12 cellular contexts compared by ENCODE assay signal in genomic region chr10:79238606-79239005, GRCh38.
A peak's percentile ranks its signal among the peaks of the same experiment; 100 is the strongest.
DNase-seq lines count a peak whose midpoint lies in the region; ATAC-seq and TF ChIP-seq lines count a peak whose summit lies in the region.
"Had no signal": no experiment of that assay in that cellular context is flagged by ENCODE, and none has a peak within 500 bp of the region (broad histone marks: within the 10 kb centered on the region; RNA-seq: fewer than 3 reads in every experiment).

No MANE protein-coding gene starts in this region.

- no peak overlapping the region for H3K4me2 ChIP-seq in PC-3 (ENCODE audit: low read length)

- H3K9me2 ChIP-seq in PC-3 (replicated peaks; ENCODE audit: low read length): no peaks in the 10 kb centered on the region

- H3K27me3 ChIP-seq in breast epithelium (no peaks in the 10 kb centered on the region), lower lobe of right lung (ENCODE audit: low read depth) (no peaks in the 10 kb centered on the region), stomach smooth muscle (ENCODE audit: control insufficient read depth in 1 of 2, insufficient read depth in 2 of 2, low read length in 2 of 2) (no peaks in the 10 kb centered on the region), PC-3 (ENCODE audit: low read length) (no peaks in the 10 kb centered on the region)

- no peak for TF ChIP-seq POLR2A in breast epithelium (IDR thresholded peaks at IDR 0.05)

- no peaks in the 10 kb centered on the region; the same call in 1 of the 2 replicates for H4K20me1 ChIP-seq in PC-3 (ENCODE audit: low read length)

- CTCF ChIA-PET in PC-3 (lab: Charles Lee): no interaction called here

- H3K36me3 ChIP-seq in breast epithelium (no peaks in the 10 kb centered on the region), lower lobe of right lung (peaks cover 18% of the 10 kb centered on the region), stomach smooth muscle (ENCODE audit: control insufficient read depth in 2 of 2, insufficient read depth in 2 of 2, low read length in 2 of 2) (peaks cover 0 to 2% of the 10 kb centered on the region in 2 donors), PC-3 (ENCODE audit: low read depth, low read length) (no peaks in the 10 kb centered on the region)

- POLR2A ChIA-PET in PC-3 (lab: Charles Lee; ENCODE audit: unreplicated experiment): interaction anchor here (0.6 kb wide), 1 partner anchor 84 kb away, joined by 3 read pairs; no protein-coding TSS in a partner anchor

- H3K9me3 ChIP-seq in breast epithelium: no peaks in the 10 kb centered on the region
- no peaks in the 10 kb centered on the region for H3K9me3 ChIP-seq in lower lobe of right lung
- H3K9me3 ChIP-seq in stomach smooth muscle (ENCODE audit: control insufficient read depth in 2 of 2, low read length in 2 of 2): no peaks in the 10 kb centered on the region
- no peaks in the 10 kb centered on the region for H3K9me3 ChIP-seq in PC-3 (ENCODE audit: low read length)
- H3K9me3 ChIP-seq: Caco-2 had no signal

- H3K9ac ChIP-seq in stomach smooth muscle (ENCODE audit: low read length in 2 of 2) (peak overlapping the region in 1 of 2 donors; percentile 29), PC-3 (ENCODE audit: low read length) (no peak overlapping the region)

- no peak overlapping the region for H3K4me3 ChIP-seq in breast epithelium
- no peak overlapping the region for H3K4me3 ChIP-seq in lower lobe of right lung
- peak overlapping the region in 1 of 2 donors; percentile 15 for H3K4me3 ChIP-seq in stomach smooth muscle (ENCODE audit: low read length in 2 of 2)
- H3K4me3 ChIP-seq in PC-3 (ENCODE audit: low read length): no peak overlapping the region

- H3F3A ChIP-seq in PC-3 (ENCODE audit: low read length, unreplicated experiment): peaks cover 9% of the 10 kb centered on the region

- TF ChIP-seq CTCF in breast epithelium (IDR thresholded peaks at IDR 0.05) (no peak), lower lobe of right lung (IDR thresholded peaks at IDR 0.05) (no peak), PC-3 (conservative IDR thresholded peaks at IDR 0.05; ENCODE audit: low read depth, low read length) (no peak)

- no peak overlapping the region for H2AFZ ChIP-seq in PC-3 (ENCODE audit: low read length)

- DNase-seq in RPMI7951 (ENCODE audit: low read depth): peak; percentile 18
- no peak for DNase-seq in breast epithelium (ENCODE audit: low spot score in 2 of 2)
- DNase-seq in lower lobe of right lung: no peak
- no peak for DNase-seq in NCI-H1417 (lab: John Stamatoyannopoulos, UW)
- DNase-seq in PC-3: no peak
- no peak for DNase-seq in NCI-H1694 (lab: John Stamatoyannopoulos, UW)
- no peak for DNase-seq in NCI-H446 treated with DMSO at 0.1 percent for 48 hours (lab: John Stamatoyannopoulos, UW)
- DNase-seq: activated CD8-positive, alpha-beta memory T cell treated with anti-CD3 and anti-CD28 coated beads, Interleukin-2, amount 10 ng/mL, durations not matched to agents 7 days and 5 days; Caco-2; NCI-H1092 treated with DMSO at 0.1 percent for 48 hours; SHP77 had no signal

- no TSS peak for BruUV-seq in PC-3 (replicated peaks; lab: Mats Ljungman, UMichigan)

- H3K27ac ChIP-seq in breast epithelium (peak overlapping the region; percentile 69 to 85), lower lobe of right lung (peak overlapping the region; percentile 73), stomach smooth muscle (ENCODE audit: low read length) (peak overlapping the region; percentile 83), PC-3 (ENCODE audit: low read length) (no peak overlapping the region)

- intact Hi-C loops in breast epithelium (cut with DNase I; ENCODE audit: low total_unique reads): no loop called here
- intact Hi-C loops in lower lobe of right lung (cut with DNase I): no loop called here
- intact Hi-C loops in PC-3 (cut with micrococcal nuclease): no loop called here

- H3K4me1 ChIP-seq in breast epithelium (peaks cover 28 to 41% of the 10 kb centered on the region in 2 donors), lower lobe of right lung (peaks cover 85% of the 10 kb centered on the region), stomach smooth muscle (ENCODE audit: control insufficient read depth, insufficient read depth, low read length) (peaks cover 77% of the 10 kb centered on the region), PC-3 (ENCODE audit: insufficient read depth, low read length) (peaks cover 39% of the 10 kb centered on the region)

- no peak for ATAC-seq in lower lobe of right lung
- ATAC-seq in PC-3: no peak
- ATAC-seq: activated CD8-positive, alpha-beta memory T cell treated with anti-CD3 and anti-CD28 coated beads, Interleukin-2, amount 10 ng/mL, durations not matched to agents 7 days and 5 days had no signal

- no peaks in the 10 kb centered on the region for H3K79me2 ChIP-seq in PC-3 (ENCODE audit: low read length)
